17 cellular contexts compared by ENCODE assay signal in the genomic region with DNA sequence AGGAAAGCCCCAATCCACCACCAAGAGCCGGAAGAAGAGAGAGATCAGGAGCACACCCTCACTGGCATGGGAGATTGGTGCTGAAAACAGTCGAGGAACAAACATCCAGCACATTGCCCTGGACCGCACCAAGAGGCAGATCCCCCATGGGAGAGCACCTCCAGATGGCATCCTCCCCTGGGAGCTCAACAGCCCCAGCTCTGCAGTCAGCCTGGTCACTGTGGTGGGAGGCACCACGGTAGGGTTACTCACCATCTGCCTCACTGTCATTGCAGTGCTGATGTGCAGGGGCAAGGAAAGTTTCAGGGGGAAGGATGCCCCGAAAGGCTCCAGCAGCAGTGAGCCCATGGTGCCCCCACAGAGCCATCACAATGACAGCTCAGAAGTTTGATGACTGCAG.
A peak's percentile ranks its signal among the peaks of the same experiment; 100 is the strongest.
DNase-seq lines count a peak whose midpoint lies in the region; ATAC-seq, FAIRE-seq and TF ChIP-seq lines count a peak whose summit lies in the region.
"Had no signal": no experiment of that assay in that cellular context is flagged by ENCODE, and none has a peak within 500 bp of the region (broad histone marks: within the 10 kb centered on the region; RNA-seq: fewer than 3 reads in every experiment).

No MANE protein-coding gene starts in this region.

- TF ChIP-seq POLR2A in NB4 (IDR thresholded peaks at IDR 0.05; ENCODE audit: extremely low read depth, insufficient read length) (no peak), GM12878 (IDR thresholded peaks at IDR 0.05; ENCODE audit: low read depth, low read length) (no peak), H54 (IDR thresholded peaks at IDR 0.05; ENCODE audit: low read depth, low read length) (no peak)

- SMC1A ChIA-PET in GM12878 (lab: Charles Lee; ENCODE audit: uncharacterized antibody, unreplicated experiment) = no interaction called here

- peak; percentile 51 for ATAC-seq in GM12878
- ATAC-seq in stimulated activated effector memory CD8-positive, alpha-beta T cell treated with anti-CD3 and anti-CD28 coated beads, Interleukin-12 subunit alpha, Interleukin-12 subunit beta, amount 100 ng/mL, for 72 hours = peak; percentile 52

- intact Hi-C loops in GM12878 (cut with micrococcal nuclease; ENCODE audit: unreplicated experiment) = no loop called here

- no peak overlapping the region for H3K27ac Mint-ChIP-seq in stimulated activated effector memory CD8-positive, alpha-beta T cell treated with anti-CD3 and anti-CD28 coated beads, Interleukin-12 subunit alpha, Interleukin-12 subunit beta, amount 100 ng/mL, for 72 hours
- H3K27ac Mint-ChIP-seq: CD4-positive, CD25-positive, alpha-beta regulatory T cell; HFFc6 had no signal

- POLR2A ChIA-PET in GM12878 (lab: Charles Lee) = no interaction called here

- TF ChIP-seq CTCF in NB4 (IDR thresholded peaks at IDR 0.05; ENCODE audit: low read depth, low read length) (no peak), GM12878 (IDR thresholded peaks at IDR 0.05 in 2 of 3, conservative IDR thresholded peaks at IDR 0.05 in 1 of 3; ENCODE audit: control insufficient read depth in 2 of 3, extremely low read depth in 1 of 3, insufficient read depth in 1 of 3, low read depth in 3 of 3, low read length in 3 of 3) (no peak), GM10266 (IDR thresholded peaks at IDR 0.05; ENCODE audit: control insufficient read depth, insufficient read depth, low read depth, missing control alignments) (no peak)

- no peak for TF ChIP-seq RAD21 in GM12878 (IDR thresholded peaks at IDR 0.05; ENCODE audit: insufficient read depth, low read depth, low read length)

- no peaks in the 10 kb centered on the region for H3K79me2 ChIP-seq in GM12878 (ENCODE audit: control insufficient read depth, insufficient read depth, low read length)

- no peaks in the 10 kb centered on the region for H3K36me3 Mint-ChIP-seq in stimulated activated effector memory CD8-positive, alpha-beta T cell treated with anti-CD3 and anti-CD28 coated beads, Interleukin-12 subunit alpha, Interleukin-12 subunit beta, amount 100 ng/mL, for 72 hours
- H3K36me3 Mint-ChIP-seq: CD4-positive, CD25-positive, alpha-beta regulatory T cell had no signal

- FAIRE-seq in GM12878 (lab: Jason Lieb, UNC) (no peak), H54 (lab: Jason Lieb, UNC) (no peak)
- FAIRE-seq: GM12891, H1 had no signal

- no peaks in the 10 kb centered on the region; a peak in 2 of 4 replicates for H3K27me3 ChIP-seq in GM12878 (replicated peaks in 1 of 2; ENCODE audit: control insufficient read depth in 2 of 2, insufficient read depth in 2 of 2, low read length in 1 of 2)
- H3K27me3 ChIP-seq: BLaER1 treated with 17β-estradiol and CSF1 and Interleukin-3, amounts not matched to agents 10 nM and 100 nM had no signal

- BruUV-seq in GM12878 (replicated peaks; lab: Mats Ljungman, UMichigan) = no TSS peak

- H3K4me2 ChIP-seq in GM12878 (ENCODE audit: control insufficient read depth, insufficient read depth) = no peak overlapping the region

- H3K4me3 ChIP-seq in NB4 (ENCODE audit: low read depth, low read length) (no peak overlapping the region), GM12878 (no peak overlapping the region)
- H3K4me3 ChIP-seq: BLaER1 treated with 17β-estradiol and CSF1 and Interleukin-3, amounts not matched to agents 10 nM and 100 nM had no signal

- RAD21 ChIA-PET in GM12878 (lab: Charles Lee; ENCODE audit: unreplicated experiment) = interaction anchor here (1.5 kb wide), 1 partner anchor 194 kb away, joined by 3 read pairs; no protein-coding TSS in a partner anchor

- H3K9ac ChIP-seq in GM12878 (ENCODE audit: control insufficient read depth, insufficient read depth, low read length) = no peak overlapping the region
- H3K9ac ChIP-seq: BLaER1 treated with 17β-estradiol and CSF1 and Interleukin-3, amounts not matched to agents 10 nM and 100 nM had no signal

- no peaks in the 10 kb centered on the region for H3K4me1 Mint-ChIP-seq in stimulated activated effector memory CD8-positive, alpha-beta T cell treated with anti-CD3 and anti-CD28 coated beads, Interleukin-12 subunit alpha, Interleukin-12 subunit beta, amount 100 ng/mL, for 72 hours
- H3K4me1 Mint-ChIP-seq: CD4-positive, CD25-positive, alpha-beta regulatory T cell had no signal

- H3K27ac ChIP-seq in GM12878 (ENCODE audit: control insufficient read depth, insufficient read depth) = no peak overlapping the region
- H3K27ac ChIP-seq: BLaER1 treated with 17β-estradiol and CSF1 and Interleukin-3, amounts not matched to agents 10 nM and 100 nM; HL-60 had no signal

- CTCF ChIA-PET in GM12878 (lab: Yijun Ruan, JAX) = interaction anchor here (1.4 kb wide), 1 partner anchor 194 kb away, joined by 3 read pairs; no protein-coding TSS in a partner anchor

- TF ChIP-seq EP300 in GM12878 (IDR thresholded peaks at IDR 0.05; ENCODE audit: borderline replicate concordance in 1 of 2, control insufficient read depth in 1 of 2, low read depth in 2 of 2, low read length in 2 of 2) = no peak

- H2AFZ ChIP-seq in GM12878 (ENCODE audit: control insufficient read depth, low read depth, low read length) = no peak overlapping the region

- H3K36me3 ChIP-seq in GM12878 (ENCODE audit: control insufficient read depth in 2 of 2, insufficient read depth in 2 of 2, low read length in 1 of 2) = no peaks in the 10 kb centered on the region
- H3K36me3 ChIP-seq: BLaER1 treated with 17β-estradiol and CSF1 and Interleukin-3, amounts not matched to agents 10 nM and 100 nM had no signal

- no peaks in the 10 kb centered on the region for H4K20me1 ChIP-seq in GM12878 (ENCODE audit: control insufficient read depth, insufficient read depth)
- H4K20me1 ChIP-seq: BLaER1 treated with 17β-estradiol and CSF1 and Interleukin-3, amounts not matched to agents 10 nM and 100 nM had no signal

- H3K4me1 ChIP-seq in GM12878 (ENCODE audit: control insufficient read depth, insufficient read depth, low read length) = no peaks in the 10 kb centered on the region

- H3K4me3 Mint-ChIP-seq in stimulated activated effector memory CD8-positive, alpha-beta T cell treated with anti-CD3 and anti-CD28 coated beads, Interleukin-12 subunit alpha, Interleukin-12 subunit beta, amount 100 ng/mL, for 72 hours = no peak overlapping the region
- H3K4me3 Mint-ChIP-seq: CD4-positive, CD25-positive, alpha-beta regulatory T cell; HFFc6 had no signal

- 13% methylated on average over 5 of the region's 5 CpGs for WGBS in GM12878 (ENCODE audit: insufficient coverage, insufficient replicate concordance, low lambda C conversion rate, missing lambda C conversion rate)

- H3K9me3 Mint-ChIP-seq in stimulated activated effector memory CD8-positive, alpha-beta T cell treated with anti-CD3 and anti-CD28 coated beads, Interleukin-12 subunit alpha, Interleukin-12 subunit beta, amount 100 ng/mL, for 72 hours = no peaks in the 10 kb centered on the region
- H3K9me3 Mint-ChIP-seq: HFFc6 had no signal

- in situ Hi-C loops in GM12878 (cut with MboI) (no loop called here), ACHN (cut with HindIII; ENCODE audit: low pct_ligation_motif_present, low pct_unique_long_range_greater_than_20kb, low sequenced_read_pairs) (no loop called here)

- peak; percentile 60 for DNase-seq in D341Med (ENCODE audit: low spot score)
- peak; percentile 8 for DNase-seq in NB4 (ENCODE audit: low read depth)
- no peak for DNase-seq in GM12878 (ENCODE audit: low read depth, low spot score)
- DNase-seq in stimulated activated effector memory CD8-positive, alpha-beta T cell treated with anti-CD3 and anti-CD28 coated beads, Interleukin-12 subunit alpha, Interleukin-12 subunit beta, amount 100 ng/mL, for 72 hours (ENCODE audit: low spot score in 2 of 2) = no peak
- no peak for DNase-seq in H54 (ENCODE audit: insufficient read length, low spot score)
- DNase-seq in GM10266 (ENCODE audit: extremely low spot score) = no peak
- DNase-seq in OCI-M1 (lab: John Stamatoyannopoulos, UW) = no peak
- no peak for DNase-seq in ACHN
- DNase-seq: 8988T; CD4-positive, CD25-positive, alpha-beta regulatory T cell; DMS 273 treated with DMSO at 0.1 percent for 48 hours; HCEC 1CT; HFFc6 had no signal

- H3K9me3 ChIP-seq in GM12878 (replicated peaks; ENCODE audit: control insufficient read depth, insufficient read depth, low read length) = no peaks in the 10 kb centered on the region
- H3K9me3 ChIP-seq: BLaER1 treated with 17β-estradiol and CSF1 and Interleukin-3, amounts not matched to agents 10 nM and 100 nM had no signal

TF ChIP-seq in GM12878, 131 proteins besides CTCF, POLR2A, EP300 and RAD21 (continues in another document):
- no peak for TF ChIP-seq CREB1 (IDR thresholded peaks at IDR 0.05; ENCODE audit: low read depth)
- no peak for TF ChIP-seq MEF2A (IDR thresholded peaks at IDR 0.05; ENCODE audit: insufficient read depth, low read depth, low read length)
- TF ChIP-seq BHLHE40 (IDR thresholded peaks at IDR 0.05; ENCODE audit: borderline replicate concordance in 1 of 2, low read depth in 2 of 2, low read length in 1 of 2) = no peak
- no peak for TF ChIP-seq MTA3 (IDR thresholded peaks at IDR 0.05; ENCODE audit: borderline replicate concordance, low read length)
- no peak for TF ChIP-seq NRF1 (conservative IDR thresholded peaks at IDR 0.05; ENCODE audit: low read depth, low read length)
- TF ChIP-seq, protein P1, sequence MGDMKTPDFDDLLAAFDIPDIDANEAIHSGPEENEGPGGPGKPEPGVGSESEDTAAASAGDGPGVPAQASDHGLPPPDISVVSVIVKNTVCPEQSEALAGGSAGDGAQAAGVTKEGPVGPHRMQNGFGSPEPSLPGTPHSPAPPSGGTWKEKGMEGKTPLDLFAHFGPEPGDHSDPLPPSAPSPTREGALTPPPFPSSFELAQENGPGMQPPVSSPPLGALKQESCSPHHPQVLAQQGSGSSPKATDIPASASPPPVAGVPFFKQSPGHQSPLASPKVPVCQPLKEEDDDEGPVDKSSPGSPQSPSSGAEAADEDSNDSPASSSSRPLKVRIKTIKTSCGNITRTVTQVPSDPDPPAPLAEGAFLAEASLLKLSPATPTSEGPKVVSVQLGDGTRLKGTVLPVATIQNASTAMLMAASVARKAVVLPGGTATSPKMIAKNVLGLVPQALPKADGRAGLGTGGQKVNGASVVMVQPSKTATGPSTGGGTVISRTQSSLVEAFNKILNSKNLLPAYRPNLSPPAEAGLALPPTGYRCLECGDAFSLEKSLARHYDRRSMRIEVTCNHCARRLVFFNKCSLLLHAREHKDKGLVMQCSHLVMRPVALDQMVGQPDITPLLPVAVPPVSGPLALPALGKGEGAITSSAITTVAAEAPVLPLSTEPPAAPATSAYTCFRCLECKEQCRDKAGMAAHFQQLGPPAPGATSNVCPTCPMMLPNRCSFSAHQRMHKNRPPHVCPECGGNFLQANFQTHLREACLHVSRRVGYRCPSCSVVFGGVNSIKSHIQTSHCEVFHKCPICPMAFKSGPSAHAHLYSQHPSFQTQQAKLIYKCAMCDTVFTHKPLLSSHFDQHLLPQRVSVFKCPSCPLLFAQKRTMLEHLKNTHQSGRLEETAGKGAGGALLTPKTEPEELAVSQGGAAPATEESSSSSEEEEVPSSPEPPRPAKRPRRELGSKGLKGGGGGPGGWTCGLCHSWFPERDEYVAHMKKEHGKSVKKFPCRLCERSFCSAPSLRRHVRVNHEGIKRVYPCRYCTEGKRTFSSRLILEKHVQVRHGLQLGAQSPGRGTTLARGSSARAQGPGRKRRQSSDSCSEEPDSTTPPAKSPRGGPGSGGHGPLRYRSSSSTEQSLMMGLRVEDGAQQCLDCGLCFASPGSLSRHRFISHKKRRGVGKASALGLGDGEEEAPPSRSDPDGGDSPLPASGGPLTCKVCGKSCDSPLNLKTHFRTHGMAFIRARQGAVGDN (IDR thresholded peaks at IDR 0.05) = no peak

Comparison
In these comparisons a context has a peak if more than half of its experiments do, and no peak if none do; other contexts are left out.
1. DNase-seq: peak in D341Med (single experiment) and NB4 (single experiment); none in GM12878 (single experiment), stimulated activated effector memory CD8-positive, alpha-beta T cell treated with anti-CD3 and anti-CD28 coated beads, Interleukin-12 subunit alpha, Interleukin-12 subunit beta, amount 100 ng/mL, for 72 hours (0 of 2), H54 (single experiment), GM10266 (single experiment), OCI-M1 (single experiment) and ACHN (single experiment).